Comparison of ENCODE assay signal across 9 cellular contexts in genomic region chr22:36352775-36353507, GRCh38. TPM values are rescaled to one million over a fixed set of nuclear protein-coding genes. Genes with fewer than 3 reads are reported as not detected.
DNase-seq lines count a peak whose midpoint lies in the region; ATAC-seq and TF ChIP-seq lines count a peak whose summit lies in the region.
"Had no signal": no experiment of that assay in that cellular context is flagged by ENCODE, and none has a peak within 500 bp of the region (broad histone marks: within the 10 kb centered on the region; RNA-seq: fewer than 3 reads in every experiment).

No MANE protein-coding gene starts in this region.

- peak overlapping the region; percentile 89 to 100 (median 95) for H3K27ac ChIP-seq in stomach
- H3K27ac ChIP-seq: KMS-11 had no signal

- no peak for TF ChIP-seq EP300 in stomach (IDR thresholded peaks at IDR 0.05)

- DNase-seq in NCI-H146 (lab: John Stamatoyannopoulos, UW) = peak; percentile 25
- DNase-seq in adipocyte (ENCODE audit: low read depth) = peak; percentile 86
- DNase-seq in left lobe of liver (ENCODE audit: low spot score) = peak; percentile 94
- DNase-seq in stomach = peak; percentile 91
- no peak for DNase-seq in kidney tubule cell (ENCODE audit: low spot score)
- no peak for DNase-seq in KBM-7
- no peak for DNase-seq in NCI-H526 (lab: John Stamatoyannopoulos, UW)

- H3K36me3 ChIP-seq in adipocyte (ENCODE audit: control insufficient read depth, insufficient read depth, low read length, severe bottlenecking) = peaks cover 7% of the 10 kb centered on the region
- peaks cover 0 to 14% (median 9%) of the 10 kb centered on the region in 4 donors for H3K36me3 ChIP-seq in stomach

- H3K9me3 ChIP-seq in adipocyte (ENCODE audit: control insufficient read depth, low read length) (no peaks in the 10 kb centered on the region), stomach (no peaks in the 10 kb centered on the region)

- peaks cover 53% of the 10 kb centered on the region for H3K4me1 ChIP-seq in adipocyte (ENCODE audit: control insufficient read depth, insufficient read depth, low read length)
- peaks cover 85 to 100% (median 95%) of the 10 kb centered on the region in 4 donors for H3K4me1 ChIP-seq in stomach

- H3K27me3 ChIP-seq in adipocyte (replicated peaks; ENCODE audit: control insufficient read depth, insufficient read depth, low read length) = no peaks in the 10 kb centered on the region
- no peaks in the 10 kb centered on the region for H3K27me3 ChIP-seq in stomach

- H3K9ac ChIP-seq in adipocyte (ENCODE audit: low read length) = peak overlapping the region; percentile 41
- H3K9ac ChIP-seq: KMS-11 had no signal

- ATAC-seq in left lobe of liver (peak; percentile 72), HG02610 (IDR thresholded peaks at IDR 0.05; ENCODE audit: unreplicated experiment) (no peak)

- H3K4me3 ChIP-seq in adipocyte (ENCODE audit: low read length) (no peak overlapping the region), stomach (peak overlapping the region in 2 of 4 donors; percentile 1 to 30)

- 16 to 34% (median 25%) methylated on average over 7 to 16 of the region's 16 CpGs for WGBS in stomach, 5 donors

- intact Hi-C loops in stomach (cut with DNase I; ENCODE audit: low total_unique reads) = no loop called here

- in situ Hi-C loops in KBM-7 (cut with MboI; ENCODE audit: low pct_unique_long_range_greater_than_20kb, low sequenced_read_pairs) = no loop called here

- TF ChIP-seq POLR2A in stomach (IDR thresholded peaks at IDR 0.05) = no peak

- peak in 1 of 7 experiments; percentile 28 for TF ChIP-seq CTCF in stomach (IDR thresholded peaks at IDR 0.05)

RNA-seq across cellular contexts. Expression of gene MYH9, which starts 34.8 kb away (rescaled TPM):
- total RNA-seq in left lobe of liver = 204 TPM
- 100 to 1,000 TPM; 155 to 620 (median 272) TPM for total RNA-seq in stomach
- polyA plus RNA-seq in stomach = 10 to 100 TPM; 46.7 to 79.3 (median 54.3) TPM

Comparison
In these comparisons a context has a peak if more than half of its experiments do, and no peak if none do; other contexts are left out.
1. DNase-seq: peak in NCI-H146 (single experiment), adipocyte (single experiment), left lobe of liver (single experiment) and stomach (single experiment); none in kidney tubule cell (single experiment), KBM-7 (single experiment) and NCI-H526 (0 of 2).